Comparison of ENCODE assay signal across 2 cellular contexts in genomic region chr1:15110867-15111230, GRCh38.
TF ChIP-seq lines count a peak whose summit lies in the region.

No MANE protein-coding gene starts in this region.

TF ChIP-seq in GM23338, 12 proteins besides CTCF, POLR2A, EP300 and RAD21:
- TF ChIP-seq, protein P1, sequence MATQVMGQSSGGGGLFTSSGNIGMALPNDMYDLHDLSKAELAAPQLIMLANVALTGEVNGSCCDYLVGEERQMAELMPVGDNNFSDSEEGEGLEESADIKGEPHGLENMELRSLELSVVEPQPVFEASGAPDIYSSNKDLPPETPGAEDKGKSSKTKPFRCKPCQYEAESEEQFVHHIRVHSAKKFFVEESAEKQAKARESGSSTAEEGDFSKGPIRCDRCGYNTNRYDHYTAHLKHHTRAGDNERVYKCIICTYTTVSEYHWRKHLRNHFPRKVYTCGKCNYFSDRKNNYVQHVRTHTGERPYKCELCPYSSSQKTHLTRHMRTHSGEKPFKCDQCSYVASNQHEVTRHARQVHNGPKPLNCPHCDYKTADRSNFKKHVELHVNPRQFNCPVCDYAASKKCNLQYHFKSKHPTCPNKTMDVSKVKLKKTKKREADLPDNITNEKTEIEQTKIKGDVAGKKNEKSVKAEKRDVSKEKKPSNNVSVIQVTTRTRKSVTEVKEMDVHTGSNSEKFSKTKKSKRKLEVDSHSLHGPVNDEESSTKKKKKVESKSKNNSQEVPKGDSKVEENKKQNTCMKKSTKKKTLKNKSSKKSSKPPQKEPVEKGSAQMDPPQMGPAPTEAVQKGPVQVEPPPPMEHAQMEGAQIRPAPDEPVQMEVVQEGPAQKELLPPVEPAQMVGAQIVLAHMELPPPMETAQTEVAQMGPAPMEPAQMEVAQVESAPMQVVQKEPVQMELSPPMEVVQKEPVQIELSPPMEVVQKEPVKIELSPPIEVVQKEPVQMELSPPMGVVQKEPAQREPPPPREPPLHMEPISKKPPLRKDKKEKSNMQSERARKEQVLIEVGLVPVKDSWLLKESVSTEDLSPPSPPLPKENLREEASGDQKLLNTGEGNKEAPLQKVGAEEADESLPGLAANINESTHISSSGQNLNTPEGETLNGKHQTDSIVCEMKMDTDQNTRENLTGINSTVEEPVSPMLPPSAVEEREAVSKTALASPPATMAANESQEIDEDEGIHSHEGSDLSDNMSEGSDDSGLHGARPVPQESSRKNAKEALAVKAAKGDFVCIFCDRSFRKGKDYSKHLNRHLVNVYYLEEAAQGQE (IDR thresholded peaks at IDR 0.05; ENCODE audit: unreplicated experiment) = no peak
- TF ChIP-seq ETS1 (IDR thresholded peaks at IDR 0.05) = no peak
- TF ChIP-seq JUNB (IDR thresholded peaks at IDR 0.05; ENCODE audit: unreplicated experiment) = no peak
- TF ChIP-seq POLR2AphosphoS5 (IDR thresholded peaks at IDR 0.05; ENCODE audit: low read depth) = no peak
- TF ChIP-seq STAT1 (IDR thresholded peaks at IDR 0.05; ENCODE audit: unreplicated experiment) = no peak
- TF ChIP-seq, protein P2, sequence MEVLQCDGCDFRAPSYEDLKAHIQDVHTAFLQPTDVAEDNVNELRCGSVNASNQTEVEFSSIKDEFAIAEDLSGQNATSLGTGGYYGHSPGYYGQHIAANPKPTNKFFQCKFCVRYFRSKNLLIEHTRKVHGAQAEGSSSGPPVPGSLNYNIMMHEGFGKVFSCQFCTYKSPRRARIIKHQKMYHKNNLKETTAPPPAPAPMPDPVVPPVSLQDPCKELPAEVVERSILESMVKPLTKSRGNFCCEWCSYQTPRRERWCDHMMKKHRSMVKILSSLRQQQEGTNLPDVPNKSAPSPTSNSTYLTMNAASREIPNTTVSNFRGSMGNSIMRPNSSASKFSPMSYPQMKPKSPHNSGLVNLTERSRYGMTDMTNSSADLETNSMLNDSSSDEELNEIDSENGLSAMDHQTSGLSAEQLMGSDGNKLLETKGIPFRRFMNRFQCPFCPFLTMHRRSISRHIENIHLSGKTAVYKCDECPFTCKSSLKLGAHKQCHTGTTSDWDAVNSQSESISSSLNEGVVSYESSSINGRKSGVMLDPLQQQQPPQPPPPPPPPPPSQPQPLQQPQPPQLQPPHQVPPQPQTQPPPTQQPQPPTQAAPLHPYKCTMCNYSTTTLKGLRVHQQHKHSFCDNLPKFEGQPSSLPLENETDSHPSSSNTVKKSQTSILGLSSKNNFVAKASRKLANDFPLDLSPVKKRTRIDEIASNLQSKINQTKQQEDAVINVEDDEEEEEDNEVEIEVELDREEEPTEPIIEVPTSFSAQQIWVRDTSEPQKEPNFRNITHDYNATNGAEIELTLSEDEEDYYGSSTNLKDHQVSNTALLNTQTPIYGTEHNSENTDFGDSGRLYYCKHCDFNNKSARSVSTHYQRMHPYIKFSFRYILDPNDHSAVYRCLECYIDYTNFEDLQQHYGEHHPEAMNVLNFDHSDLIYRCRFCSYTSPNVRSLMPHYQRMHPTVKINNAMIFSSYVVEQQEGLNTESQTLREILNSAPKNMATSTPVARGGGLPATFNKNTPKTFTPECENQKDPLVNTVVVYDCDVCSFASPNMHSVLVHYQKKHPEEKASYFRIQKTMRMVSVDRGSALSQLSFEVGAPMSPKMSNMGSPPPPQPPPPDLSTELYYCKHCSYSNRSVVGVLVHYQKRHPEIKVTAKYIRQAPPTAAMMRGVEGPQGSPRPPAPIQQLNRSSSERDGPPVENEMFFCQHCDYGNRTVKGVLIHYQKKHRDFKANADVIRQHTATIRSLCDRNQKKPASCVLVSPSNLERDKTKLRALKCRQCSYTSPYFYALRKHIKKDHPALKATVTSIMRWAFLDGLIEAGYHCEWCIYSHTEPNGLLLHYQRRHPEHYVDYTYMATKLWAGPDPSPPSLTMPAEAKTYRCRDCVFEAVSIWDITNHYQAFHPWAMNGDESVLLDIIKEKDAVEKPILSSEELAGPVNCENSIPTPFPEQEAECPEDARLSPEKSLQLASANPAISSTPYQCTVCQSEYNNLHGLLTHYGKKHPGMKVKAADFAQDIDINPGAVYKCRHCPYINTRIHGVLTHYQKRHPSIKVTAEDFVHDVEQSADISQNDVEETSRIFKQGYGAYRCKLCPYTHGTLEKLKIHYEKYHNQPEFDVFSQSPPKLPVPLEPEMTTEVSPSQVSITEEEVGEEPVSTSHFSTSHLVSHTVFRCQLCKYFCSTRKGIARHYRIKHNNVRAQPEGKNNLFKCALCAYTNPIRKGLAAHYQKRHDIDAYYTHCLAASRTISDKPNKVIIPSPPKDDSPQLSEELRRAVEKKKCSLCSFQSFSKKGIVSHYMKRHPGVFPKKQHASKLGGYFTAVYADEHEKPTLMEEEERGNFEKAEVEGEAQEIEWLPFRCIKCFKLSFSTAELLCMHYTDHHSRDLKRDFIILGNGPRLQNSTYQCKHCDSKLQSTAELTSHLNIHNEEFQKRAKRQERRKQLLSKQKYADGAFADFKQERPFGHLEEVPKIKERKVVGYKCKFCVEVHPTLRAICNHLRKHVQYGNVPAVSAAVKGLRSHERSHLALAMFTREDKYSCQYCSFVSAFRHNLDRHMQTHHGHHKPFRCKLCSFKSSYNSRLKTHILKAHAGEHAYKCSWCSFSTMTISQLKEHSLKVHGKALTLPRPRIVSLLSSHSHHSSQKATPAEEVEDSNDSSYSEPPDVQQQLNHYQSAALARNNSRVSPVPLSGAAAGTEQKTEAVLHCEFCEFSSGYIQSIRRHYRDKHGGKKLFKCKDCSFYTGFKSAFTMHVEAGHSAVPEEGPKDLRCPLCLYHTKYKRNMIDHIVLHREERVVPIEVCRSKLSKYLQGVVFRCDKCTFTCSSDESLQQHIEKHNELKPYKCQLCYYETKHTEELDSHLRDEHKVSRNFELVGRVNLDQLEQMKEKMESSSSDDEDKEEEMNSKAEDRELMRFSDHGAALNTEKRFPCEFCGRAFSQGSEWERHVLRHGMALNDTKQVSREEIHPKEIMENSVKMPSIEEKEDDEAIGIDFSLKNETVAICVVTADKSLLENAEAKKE (CRISPR knock-in tag; IDR thresholded peaks at IDR 0.05) = no peak
- no peak for TF ChIP-seq ZNF331 (CRISPR knock-in tag; IDR thresholded peaks at IDR 0.05; ENCODE audit: low read depth)
- no peak for TF ChIP-seq CREB1 (CRISPR knock-in tag; IDR thresholded peaks at IDR 0.05; ENCODE audit: low read depth)
- TF ChIP-seq ZNF114 (CRISPR knock-in tag; IDR thresholded peaks at IDR 0.05) = no peak
- TF ChIP-seq NANOG (IDR thresholded peaks at IDR 0.05; ENCODE audit: borderline replicate concordance) = no peak
- no peak for TF ChIP-seq EZH2phosphoT487 (IDR thresholded peaks at IDR 0.05; ENCODE audit: unreplicated experiment)

TF ChIP-seq in K562, 482 proteins besides CTCF, POLR2A, EP300 and RAD21 (continued from another document):
- TF ChIP-seq TRIM25 (IDR thresholded peaks at IDR 0.05; ENCODE audit: borderline replicate concordance) = no peak
- TF ChIP-seq, protein P3, sequence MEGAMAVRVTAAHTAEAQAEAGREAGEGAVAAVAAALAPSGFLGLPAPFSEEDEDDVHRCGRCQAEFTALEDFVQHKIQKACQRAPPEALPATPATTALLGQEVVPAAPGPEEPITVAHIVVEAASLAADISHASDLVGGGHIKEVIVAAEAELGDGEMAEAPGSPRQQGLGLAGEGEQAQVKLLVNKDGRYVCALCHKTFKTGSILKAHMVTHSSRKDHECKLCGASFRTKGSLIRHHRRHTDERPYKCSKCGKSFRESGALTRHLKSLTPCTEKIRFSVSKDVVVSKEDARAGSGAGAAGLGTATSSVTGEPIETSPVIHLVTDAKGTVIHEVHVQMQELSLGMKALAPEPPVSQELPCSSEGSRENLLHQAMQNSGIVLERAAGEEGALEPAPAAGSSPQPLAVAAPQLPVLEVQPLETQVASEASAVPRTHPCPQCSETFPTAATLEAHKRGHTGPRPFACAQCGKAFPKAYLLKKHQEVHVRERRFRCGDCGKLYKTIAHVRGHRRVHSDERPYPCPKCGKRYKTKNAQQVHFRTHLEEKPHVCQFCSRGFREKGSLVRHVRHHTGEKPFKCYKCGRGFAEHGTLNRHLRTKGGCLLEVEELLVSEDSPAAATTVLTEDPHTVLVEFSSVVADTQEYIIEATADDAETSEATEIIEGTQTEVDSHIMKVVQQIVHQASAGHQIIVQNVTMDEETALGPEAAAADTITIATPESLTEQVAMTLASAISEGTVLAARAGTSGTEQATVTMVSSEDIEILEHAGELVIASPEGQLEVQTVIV (CRISPR knock-in tag; IDR thresholded peaks at IDR 0.05; ENCODE audit: borderline replicate concordance) = no peak
- no peak for TF ChIP-seq POU5F1 (IDR thresholded peaks at IDR 0.05; ENCODE audit: borderline replicate concordance, low read depth, low read length, partially characterized antibody)
- TF ChIP-seq ZNF584 (CRISPR knock-in tag; IDR thresholded peaks at IDR 0.05; ENCODE audit: low read depth) = no peak
- no peak for TF ChIP-seq ELK3 (CRISPR knock-in tag; IDR thresholded peaks at IDR 0.05)
- no peak for TF ChIP-seq POLR2B (IDR thresholded peaks at IDR 0.05; ENCODE audit: low read depth, partially characterized antibody)
- no peak for TF ChIP-seq SRSF9 (IDR thresholded peaks at IDR 0.05; ENCODE audit: borderline replicate concordance, low read depth, low read length)
- no peak for TF ChIP-seq KAT8 (IDR thresholded peaks at IDR 0.05; ENCODE audit: low read depth)
- no peak for TF ChIP-seq KLF16 (IDR thresholded peaks at IDR 0.05)
- TF ChIP-seq ZNF316 (IDR thresholded peaks at IDR 0.05) = no peak
- no peak for TF ChIP-seq MECOM (CRISPR knock-in tag; IDR thresholded peaks at IDR 0.05)
- no peak for TF ChIP-seq HES1 (IDR thresholded peaks at IDR 0.05; ENCODE audit: low read depth)
- TF ChIP-seq DMBX1 (CRISPR knock-in tag; IDR thresholded peaks at IDR 0.05; ENCODE audit: borderline replicate concordance) = no peak
- TF ChIP-seq YBX1 (IDR thresholded peaks at IDR 0.05) = no peak
